ENCODE assay signal across 22 cellular contexts in genomic region chr1:194171596-194171995, GRCh38.
DNase-seq lines count a peak whose midpoint lies in the region; ATAC-seq, FAIRE-seq and TF ChIP-seq lines count a peak whose summit lies in the region.
"Had no signal": no experiment of that assay in that cellular context is flagged by ENCODE, and none has a peak within 500 bp of the region (broad histone marks: within the 10 kb centered on the region; RNA-seq: fewer than 3 reads in every experiment).

No MANE protein-coding gene starts in this region.

- H3K27ac Mint-ChIP-seq in GM23338, result peak overlapping the region; percentile 10; the same call in 1 of the 2 replicates
- H3K27ac Mint-ChIP-seq: CD4-positive, alpha-beta T cell; CD8-positive, alpha-beta T cell had no signal

- H3K18ac ChIP-seq in H1 (ENCODE audit: extremely low read depth, low read length), result no peak overlapping the region

- H3F3A ChIP-seq in GM23338 (replicated peaks; ENCODE audit: low read depth), result no peaks in the 10 kb centered on the region

- CTCF ChIA-PET in HEK293T (lab: Yijun Ruan, JAX) (no interaction called here), H1 (lab: Charles Lee; ENCODE audit: partially characterized antibody) (no interaction called here)

- H3K27me3 ChIP-seq in GM23338 (ENCODE audit: insufficient read depth) (no peaks in the 10 kb centered on the region), H1 (replicated peaks in 1 of 4; ENCODE audit: control insufficient read depth in 3 of 4, extremely low read depth in 1 of 4, insufficient read depth in 3 of 4, low read length in 3 of 4) (no peaks in the 10 kb centered on the region), foreskin keratinocyte (no peaks in the 10 kb centered on the region), BE2C (no peaks in the 10 kb centered on the region)
- H3K27me3 ChIP-seq: BLaER1 treated with 17β-estradiol and CSF1 and Interleukin-3, amounts not matched to agents 10 nM and 100 nM had no signal

- H3K14ac ChIP-seq in H1 (ENCODE audit: insufficient read length), result no peak overlapping the region

- TF ChIP-seq EP300 in H1 (IDR thresholded peaks at IDR 0.05; ENCODE audit: borderline replicate concordance in 1 of 2, low read depth in 2 of 2, low read length in 2 of 2), result no peak

- no peak for FAIRE-seq in H1 (lab: Jason Lieb, UNC)
- FAIRE-seq: A204.1, G401.6, GM12891, GM19239 had no signal

- no peak for TF ChIP-seq POLR2A in H1 (IDR thresholded peaks at IDR 0.05; ENCODE audit: control extremely low read depth in 1 of 2, low read depth in 2 of 2, low read length in 2 of 2)

- DNase-seq in GM23338 (ENCODE audit: low spot score) (no peak), HEK293T (ENCODE audit: extremely low spot score) (no peak), H1 (ENCODE audit: low read depth in 1 of 2, low spot score in 2 of 2) (no peak), foreskin keratinocyte (peak; percentile 85 to 92), BE2C (no peak), KG1 (lab: John Stamatoyannopoulos, UW) (no peak)
- DNase-seq: 8988T; ACHN; Caco-2; Calu3; CD4-positive, alpha-beta T cell; CD8-positive, alpha-beta T cell; DMS79 treated with DMSO at 0.1 percent for 48 hours; GF-D8 had no signal

- peaks cover 3% of the 10 kb centered on the region; the same call in 2 of the 3 replicates for H3K36me3 Mint-ChIP-seq in GM23338 (ENCODE audit: low read depth)

- no peaks in the 10 kb centered on the region for H3K79me1 ChIP-seq in H1 (ENCODE audit: low read depth, low read length)

- no peak overlapping the region for H2BK15ac ChIP-seq in H1 (ENCODE audit: low read length)

- no peak overlapping the region for H3K9ac ChIP-seq in H1 (replicated peaks in 1 of 4; ENCODE audit: extremely low read depth in 1 of 4, low read depth in 3 of 4, low read length in 3 of 4)
- H3K9ac ChIP-seq: BLaER1 treated with 17β-estradiol and CSF1 and Interleukin-3, amounts not matched to agents 10 nM and 100 nM had no signal

- TF ChIP-seq RAD21 in H1 (IDR thresholded peaks at IDR 0.05 in 1 of 2, conservative IDR thresholded peaks at IDR 0.05 in 1 of 2; ENCODE audit: low read depth in 2 of 2, low read length in 2 of 2), result no peak

- H3K9me2 ChIP-seq in GM23338 (ENCODE audit: insufficient read depth), result no peaks in the 10 kb centered on the region

- H4K20me1 ChIP-seq in GM23338 (replicated peaks; ENCODE audit: insufficient read depth) (no peaks in the 10 kb centered on the region), H1 (replicated peaks in 1 of 2; ENCODE audit: control insufficient read depth in 1 of 2, insufficient read depth in 2 of 2, low read length in 2 of 2) (no peaks in the 10 kb centered on the region)
- H4K20me1 ChIP-seq: BLaER1 treated with 17β-estradiol and CSF1 and Interleukin-3, amounts not matched to agents 10 nM and 100 nM had no signal

- no peak overlapping the region for H4K91ac ChIP-seq in H1 (replicated peaks; ENCODE audit: insufficient read length, low read length)

- H2AK5ac ChIP-seq in H1 (ENCODE audit: low read depth, low read length), result 0 out of 2 replicates have a peak overlapping the region, but pooled peaks have one; percentile 42

- POLR2A ChIA-PET in HEK293T (lab: Yijun Ruan, JAX), result no interaction called here
- POLR2A ChIA-PET in H1 (lab: Charles Lee; ENCODE audit: partially characterized antibody), result no interaction called here

- H2BK120ac ChIP-seq in H1 (replicated peaks; ENCODE audit: low read depth, low read length), result no peak overlapping the region

- peaks cover 24% of the 10 kb centered on the region for H3K4me1 Mint-ChIP-seq in GM23338

- H3K4me2 ChIP-seq in GM23338 (no peak overlapping the region), H1 (ENCODE audit: insufficient read depth in 1 of 2, low read depth in 2 of 2, low read length in 2 of 2) (no peak overlapping the region)
- H3K4me2 ChIP-seq: BLaER1 treated with 17β-estradiol and CSF1 and Interleukin-3, amounts not matched to agents 10 nM and 100 nM had no signal

- no peaks in the 10 kb centered on the region for H3K23me2 ChIP-seq in H1 (ENCODE audit: low read depth, low read length)

- H2BK12ac ChIP-seq in H1 (ENCODE audit: low read depth, low read length), result no peak overlapping the region

- no peak overlapping the region for H3K23ac ChIP-seq in H1 (ENCODE audit: insufficient read length)

- H2BK5ac ChIP-seq in H1 (ENCODE audit: low read depth, low read length), result no peak overlapping the region

- no peaks in the 10 kb centered on the region for H3K9me3 Mint-ChIP-seq in GM23338
- H3K9me3 Mint-ChIP-seq: CD4-positive, alpha-beta T cell had no signal

- 92% methylated on average over 5 of the region's 5 CpGs; no CpG with 5 or more reads in 1 of the 2 experiments for WGBS in H1 (ENCODE audit: extremely low coverage in 1 of 2, insufficient coverage in 1 of 2, insufficient read length in 1 of 2, insufficient replicate concordance in 2 of 2, low coverage in 1 of 2, low lambda C conversion rate in 2 of 2, missing lambda C conversion rate in 1 of 2), 2 experiments

- ATAC-seq in GM23338 (no peak), foreskin keratinocyte (no peak), HG03571 (IDR thresholded peaks at IDR 0.05; ENCODE audit: unreplicated experiment) (no peak), HG02763 (IDR thresholded peaks at IDR 0.05; ENCODE audit: unreplicated experiment) (no peak)
- ATAC-seq: CD8-positive, alpha-beta T cell had no signal

- H3K4me1 ChIP-seq in GM23338 (ENCODE audit: insufficient read depth) (peaks cover 31% of the 10 kb centered on the region), H1 (replicated peaks in 1 of 4; ENCODE audit: control insufficient read depth in 3 of 4, insufficient read depth in 4 of 4, low read length in 3 of 4) (peaks cover 0 to 7% (median 3%) of the 10 kb centered on the region in 4 experiments; a peak in 1 of 7 replicates), foreskin keratinocyte (no peaks in the 10 kb centered on the region), BE2C (no peaks in the 10 kb centered on the region)
- H3K4me1 ChIP-seq: BLaER1 treated with 17β-estradiol and CSF1 and Interleukin-3, amounts not matched to agents 10 nM and 100 nM; Caco-2 had no signal

- H2AFZ ChIP-seq in GM23338 (no peak overlapping the region), H1 (ENCODE audit: low read length) (no peak overlapping the region)

- H3K27ac ChIP-seq in GM23338 (ENCODE audit: low read depth), result no peak overlapping the region
- H3K27ac ChIP-seq in H1 (ENCODE audit: low read depth, low read length), result no peak overlapping the region
- no peak overlapping the region for H3K27ac ChIP-seq in foreskin keratinocyte
- H3K27ac ChIP-seq: BLaER1 treated with 17β-estradiol and CSF1 and Interleukin-3, amounts not matched to agents 10 nM and 100 nM; C4-2B had no signal

- H3K36me3 ChIP-seq in GM23338 (ENCODE audit: insufficient read depth) (no peaks in the 10 kb centered on the region), H1 (ENCODE audit: control insufficient read depth in 2 of 4, insufficient read depth in 4 of 4, low read length in 3 of 4) (no peaks in the 10 kb centered on the region), BE2C (no peaks in the 10 kb centered on the region)
- H3K36me3 ChIP-seq: BLaER1 treated with 17β-estradiol and CSF1 and Interleukin-3, amounts not matched to agents 10 nM and 100 nM had no signal

- no peaks in the 10 kb centered on the region; a peak in 1 of 4 replicates for H3K9me3 ChIP-seq in H1 (ENCODE audit: insufficient read depth in 2 of 2, low read depth in 1 of 2, low read length in 1 of 2)
- H3K9me3 ChIP-seq in BE2C, result no peaks in the 10 kb centered on the region
- H3K9me3 ChIP-seq: Caco-2 had no signal

- no peak overlapping the region for H3K4me3 Mint-ChIP-seq in GM23338
- H3K4me3 Mint-ChIP-seq: CD4-positive, alpha-beta T cell; CD8-positive, alpha-beta T cell had no signal

- H3K4me3 ChIP-seq in GM23338 (no peak overlapping the region), H1 (ENCODE audit: extremely low read depth in 1 of 4, insufficient read depth in 2 of 4, low read depth in 3 of 4, low read length in 4 of 4) (no peak overlapping the region), BE2C (ENCODE audit: low read depth, low read length) (no peak overlapping the region)
- H3K4me3 ChIP-seq: BLaER1 treated with 17β-estradiol and CSF1 and Interleukin-3, amounts not matched to agents 10 nM and 100 nM had no signal

- TF ChIP-seq CTCF in GM23338 (conservative IDR thresholded peaks at IDR 0.05; ENCODE audit: low read depth in 2 of 2), result no peak
- no peak for TF ChIP-seq CTCF in H1 (IDR thresholded peaks at IDR 0.05; ENCODE audit: control extremely low read depth in 1 of 3, insufficient read depth in 1 of 3, low read depth in 1 of 3, low read length in 3 of 3)
- no peak for TF ChIP-seq CTCF in foreskin keratinocyte (conservative IDR thresholded peaks at IDR 0.05)
- TF ChIP-seq CTCF in BE2C (IDR thresholded peaks at IDR 0.05; ENCODE audit: low read depth, low read length), result no peak

- no peak overlapping the region for H3K56ac ChIP-seq in H1 (replicated peaks; ENCODE audit: insufficient read length, low read depth, low read length)

- H3K4ac ChIP-seq in H1 (replicated peaks; ENCODE audit: insufficient read length, low read depth, low read length), result no peak overlapping the region

- no peak overlapping the region for H2BK20ac ChIP-seq in H1 (ENCODE audit: low read length)

- H3K79me2 ChIP-seq in GM23338 (replicated peaks; ENCODE audit: insufficient read depth) (no peaks in the 10 kb centered on the region), H1 (ENCODE audit: control insufficient read depth in 1 of 2, insufficient read depth in 2 of 2, low read length in 2 of 2) (no peaks in the 10 kb centered on the region)

- no peak overlapping the region for H4K5ac ChIP-seq in H1 (ENCODE audit: insufficient read length, low read depth, low read length)

- H3K27me3 Mint-ChIP-seq in GM23338 (ENCODE audit: insufficient read depth, low read depth, poor library complexity), result no peaks in the 10 kb centered on the region
- H3K27me3 Mint-ChIP-seq: CD4-positive, alpha-beta T cell had no signal

- H4K8ac ChIP-seq in H1 (ENCODE audit: extremely low read depth, insufficient read depth, low read length), result no peak overlapping the region

TF ChIP-seq in HEK293T, 16 proteins besides CTCF, POLR2A, EP300 and RAD21 (continues in another document):
- no peak for TF ChIP-seq FOXK2 (IDR thresholded peaks at IDR 0.05)
- TF ChIP-seq FOXA1 (IDR thresholded peaks at IDR 0.05), result no peak

Comparison
In these comparisons a context has a peak if more than half of its experiments do, and no peak if none do; other contexts are left out.
1. DNase-seq: peak in foreskin keratinocyte (2 of 2); none in GM23338 (single experiment), HEK293T (single experiment), H1 (0 of 2), BE2C (single experiment) and KG1 (single experiment).